6 cellular contexts compared by ENCODE assay signal in genomic region chr4:121752142-121752541, GRCh38. TPM values are rescaled to one million over a fixed set of nuclear protein-coding genes. Genes with fewer than 3 reads are reported as not detected.
"Had no signal": no experiment of that assay in that cellular context is flagged by ENCODE, and none has a peak within 500 bp of the region (broad histone marks: within the 10 kb centered on the region; RNA-seq: fewer than 3 reads in every experiment).

No MANE protein-coding gene starts in this region.

RNA-seq across cellular contexts. Expression of gene SMIM43, which starts 12.8 kb away (rescaled TPM):
- total RNA-seq: activated CD4-positive, alpha-beta memory T cell treated with anti-CD3 and anti-CD28 coated beads, Interleukin-2, amount 10 ng/mL, durations not matched to agents 7 days and 5 days; activated CD4-positive, alpha-beta T cell treated with anti-CD3 and anti-CD28 coated beads for 36 hours; activated CD8-positive, alpha-beta memory T cell treated with anti-CD3 and anti-CD28 coated beads for 36 hours; activated naive CD4-positive, alpha-beta T cell treated with anti-CD3 and anti-CD28 coated beads for 36 hours; Right ventricle myocardium inferior; T-helper 2 cell treated with Interferon-gamma antibody and Interleukin-4, amounts not matched to agents 100 ng/mL and 5 ng/mL, for 36 hours had no signal
